Comparison of ENCODE assay signal across 8 cellular contexts in genomic region chr1:113072757-113073456, GRCh38. TPM values are rescaled to one million over a fixed set of nuclear protein-coding genes. Genes with fewer than 3 reads are reported as not detected.
DNase-seq lines count a peak whose midpoint lies in the region; ATAC-seq and TF ChIP-seq lines count a peak whose summit lies in the region.

Gene LRIG2, plus strand, starts transcription at chr1:113073198. Its CDS starts 209 bp downstream, at chr1:113073407.

- H3K79me2 ChIP-seq in PC-9 (ENCODE audit: low read depth): peaks cover 40% of the 10 kb centered on the region

- peaks cover 29% of the 10 kb centered on the region for H3F3A ChIP-seq in PC-9 (ENCODE audit: insufficient read depth, low read depth)

- no peaks in the 10 kb centered on the region for H3K9me2 ChIP-seq in PC-9 (ENCODE audit: insufficient read depth)

- no peaks in the 10 kb centered on the region for H3K9me3 Mint-ChIP-seq in activated T-cell treated with anti-CD3 and anti-CD28 coated beads, Interleukin-2, amount 50 U/mL, for 24 hours

- peak within 1 kb of the TSS; percentile 78 for H3K27ac ChIP-seq in PC-9
- H3K27ac ChIP-seq in esophagus (ENCODE audit: low read depth in 2 of 2, low read length in 1 of 2): peak within 1 kb of the TSS; percentile 87 to 98

- CTCF ChIA-PET in PC-9 (lab: Charles Lee): interaction anchor here (0.5 to 1.9 kb wide), 24 partner anchors 16 to 1356 kb away, joined by 3 to 16 read pairs (median 4); partner anchors contain the start of genes PPM1J and SLC16A1

- H3K9ac ChIP-seq in mucosa of stomach (ENCODE audit: low read length): peak within 1 kb of the TSS; percentile 91

- no peaks in the 10 kb centered on the region for H3K9me3 ChIP-seq in PC-9 (ENCODE audit: insufficient read depth, low read depth)
- no peaks in the 10 kb centered on the region for H3K9me3 ChIP-seq in esophagus (ENCODE audit: control insufficient read depth in 2 of 2, insufficient read depth in 1 of 2, low read depth in 1 of 2, low read length in 1 of 2)
- no peaks in the 10 kb centered on the region for H3K9me3 ChIP-seq in mucosa of stomach (ENCODE audit: control insufficient read depth, low read length)

- BruUV-seq in PC-9 (replicated peaks; lab: Mats Ljungman, UMichigan): no TSS peak

- peaks cover 37% of the 10 kb centered on the region for H3K36me3 Mint-ChIP-seq in activated T-cell treated with anti-CD3 and anti-CD28 coated beads, Interleukin-2, amount 50 U/mL, for 24 hours (ENCODE audit: low read depth)

- H3K27me3 ChIP-seq in PC-9 (ENCODE audit: insufficient read depth, low read depth): no peaks in the 10 kb centered on the region
- H3K27me3 ChIP-seq in esophagus (ENCODE audit: control insufficient read depth in 1 of 2, insufficient read depth in 2 of 2, low read length in 2 of 2): no peaks in the 10 kb centered on the region
- H3K27me3 ChIP-seq in mucosa of stomach (ENCODE audit: control insufficient read depth, insufficient read depth, low read length): no peaks in the 10 kb centered on the region

- peak; percentile 98 for ATAC-seq in GM21717 (IDR thresholded peaks at IDR 0.05; ENCODE audit: unreplicated experiment)

- H2AFZ ChIP-seq in PC-9: peak within 1 kb of the TSS; percentile 97

- peak within 1 kb of the TSS; percentile 90 for H3K4me2 ChIP-seq in PC-9

- intact Hi-C loops in PC-9 (cut with micrococcal nuclease; ENCODE audit: unreplicated experiment): loop anchor here (2.0 kb wide), 7 partner anchors 30 to 682 kb away; partner anchors contain the start of gene SLC16A1

- POLR2A ChIA-PET in PC-9 (lab: Charles Lee; ENCODE audit: unreplicated experiment): interaction anchor here (0.5 to 0.8 kb wide), 7 partner anchors 16 to 605 kb away, joined by 3 to 8 read pairs (median 5); no protein-coding TSS in a partner anchor

- H3K27me3 Mint-ChIP-seq in activated T-cell treated with anti-CD3 and anti-CD28 coated beads, Interleukin-2, amount 50 U/mL, for 24 hours: no peaks in the 10 kb centered on the region

- H3K27ac Mint-ChIP-seq in activated T-cell treated with anti-CD3 and anti-CD28 coated beads, Interleukin-2, amount 50 U/mL, for 24 hours: peak within 1 kb of the TSS; percentile 98

- peaks cover 6% of the 10 kb centered on the region; the same call in 1 of the 2 replicates for H3K36me3 ChIP-seq in PC-9 (ENCODE audit: low read depth)
- H3K36me3 ChIP-seq in esophagus (ENCODE audit: control insufficient read depth in 2 of 2, insufficient read depth in 2 of 2, low read length in 1 of 2): no peaks in the 10 kb centered on the region
- no peaks in the 10 kb centered on the region for H3K36me3 ChIP-seq in mucosa of stomach (ENCODE audit: control insufficient read depth, insufficient read depth, low read length)

- peak within 1 kb of the TSS; percentile 99 for H3K4me3 Mint-ChIP-seq in activated T-cell treated with anti-CD3 and anti-CD28 coated beads, Interleukin-2, amount 50 U/mL, for 24 hours

- H4K20me1 ChIP-seq in PC-9 (ENCODE audit: insufficient read depth): peaks cover 20% of the 10 kb centered on the region

- H3K4me1 ChIP-seq in PC-9 (replicated peaks; ENCODE audit: insufficient read depth) (peaks cover 20% of the 10 kb centered on the region), esophagus (ENCODE audit: control insufficient read depth in 2 of 2, insufficient read depth in 2 of 2, low read length in 1 of 2) (no peaks in the 10 kb centered on the region), mucosa of stomach (ENCODE audit: control insufficient read depth, insufficient read depth, low read length) (peaks cover 11% of the 10 kb centered on the region)

- H3K4me1 Mint-ChIP-seq in activated T-cell treated with anti-CD3 and anti-CD28 coated beads, Interleukin-2, amount 50 U/mL, for 24 hours (ENCODE audit: low read depth): peaks cover 34% of the 10 kb centered on the region

- peak within 1 kb of the TSS; percentile 85 for H3K4me3 ChIP-seq in PC-9
- H3K4me3 ChIP-seq in esophagus (ENCODE audit: low read depth in 1 of 2, low read length in 2 of 2): peak within 1 kb of the TSS; percentile 68 to 78
- H3K4me3 ChIP-seq in mucosa of stomach (ENCODE audit: low read length): peak within 1 kb of the TSS; percentile 98

- 0% methylated on average over 48 of the region's 48 CpGs for WGBS in esophagus, 2 donors

- in situ Hi-C loops in KBM-7 (cut with MboI; ENCODE audit: low pct_unique_long_range_greater_than_20kb, low sequenced_read_pairs): no loop called here

- TF ChIP-seq CTCF in PC-9 (conservative IDR thresholded peaks at IDR 0.05): peak; percentile 94

- peak; percentile 97 for DNase-seq in DMS79 (lab: John Stamatoyannopoulos, UW)
- DNase-seq in KBM-7: peak; percentile 100
- DNase-seq in PC-9: peak; percentile 99
- DNase-seq in activated T-cell treated with anti-CD3 and anti-CD28 coated beads, Interleukin-2, amount 50 U/mL, for 24 hours: peak; percentile 98
- DNase-seq in stimulated activated CD8-positive, alpha-beta memory T cell treated with anti-CD3 and anti-CD28 coated beads, Interleukin-7, amount 100 ng/mL, for 1 hour (ENCODE audit: low read depth in 2 of 2): peak; percentile 93 to 97

RNA-seq across cellular contexts. Expression of gene LRIG2, which starts in this region (rescaled TPM):
- total RNA-seq in PC-9 (2021): 9.4 and 10.6 TPM in 2 replicates
- polyA plus RNA-seq in esophagus: 1 to 10 TPM; 2.6 to 3.5 TPM

Comparison
In these comparisons a context has a peak if more than half of its experiments do, and no peak if none do; other contexts are left out.
1. Peak in every context shown above with its lines: DNase-seq, ATAC-seq, H3K4me3 ChIP-seq and H3K27ac ChIP-seq.